Comparison of ENCODE assay signal across 1 cellular context in genomic region chr9:98219794-98220370, GRCh38.
TF ChIP-seq lines count a peak whose summit lies in the region.

No MANE protein-coding gene starts in this region.

TF ChIP-seq in IMR-90, 13 proteins besides CTCF, POLR2A, EP300 and RAD21:
- TF ChIP-seq USF2 (IDR thresholded peaks at IDR 0.05; ENCODE audit: low read depth, low read length) (no peak), MAZ (IDR thresholded peaks at IDR 0.05; ENCODE audit: borderline replicate concordance, low read depth, low read length) (no peak), CHD1 (IDR thresholded peaks at IDR 0.05; ENCODE audit: low read depth, low read length) (no peak), RCOR1 (IDR thresholded peaks at IDR 0.05; ENCODE audit: insufficient replicate concordance, low read length) (no peak), MAFK (IDR thresholded peaks at IDR 0.05; ENCODE audit: low read depth, low read length) (no peak), NFE2L2 (IDR thresholded peaks at IDR 0.05; ENCODE audit: low read depth, low read length) (no peak), FOS (IDR thresholded peaks at IDR 0.05; ENCODE audit: low read depth, low read length) (no peak), BHLHE40 (IDR thresholded peaks at IDR 0.05; ENCODE audit: low read depth, low read length) (no peak), SMC3 (IDR thresholded peaks at IDR 0.05; ENCODE audit: low read depth, low read length) (no peak), MXI1 (IDR thresholded peaks at IDR 0.05; ENCODE audit: borderline replicate concordance, low read depth, low read length) (no peak)
